1 cellular context compared by ENCODE assay signal in the genomic region with DNA sequence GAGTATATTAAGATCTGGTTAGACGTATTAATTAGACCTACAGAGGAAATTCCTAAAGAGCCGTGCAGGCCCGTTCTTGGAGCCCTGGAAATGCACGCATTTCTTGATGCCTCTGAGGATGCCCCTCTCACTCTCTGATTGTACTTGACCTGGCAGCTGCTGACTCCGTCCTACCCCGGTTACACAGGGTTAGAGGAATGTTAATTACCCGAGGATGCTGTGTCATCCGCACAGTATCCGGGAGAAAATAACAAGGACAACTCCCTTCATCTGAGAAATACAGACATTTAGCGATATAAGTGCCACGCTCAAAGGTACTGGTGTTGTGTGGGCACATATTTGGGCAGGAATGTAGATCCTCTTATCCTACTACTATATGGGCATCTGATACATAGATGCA.
TF ChIP-seq lines count a peak whose summit lies in the region.

No MANE protein-coding gene starts in this region.

TF ChIP-seq in IMR-90, 13 proteins besides CTCF, POLR2A, EP300 and RAD21 (continued from another document):
- TF ChIP-seq, protein P1, sequence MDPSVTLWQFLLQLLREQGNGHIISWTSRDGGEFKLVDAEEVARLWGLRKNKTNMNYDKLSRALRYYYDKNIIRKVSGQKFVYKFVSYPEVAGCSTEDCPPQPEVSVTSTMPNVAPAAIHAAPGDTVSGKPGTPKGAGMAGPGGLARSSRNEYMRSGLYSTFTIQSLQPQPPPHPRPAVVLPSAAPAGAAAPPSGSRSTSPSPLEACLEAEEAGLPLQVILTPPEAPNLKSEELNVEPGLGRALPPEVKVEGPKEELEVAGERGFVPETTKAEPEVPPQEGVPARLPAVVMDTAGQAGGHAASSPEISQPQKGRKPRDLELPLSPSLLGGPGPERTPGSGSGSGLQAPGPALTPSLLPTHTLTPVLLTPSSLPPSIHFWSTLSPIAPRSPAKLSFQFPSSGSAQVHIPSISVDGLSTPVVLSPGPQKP (IDR thresholded peaks at IDR 0.05; ENCODE audit: borderline replicate concordance, low read depth, low read length) = no peak
- TF ChIP-seq FOS (IDR thresholded peaks at IDR 0.05; ENCODE audit: low read depth, low read length) = no peak
